In the genomic region with DNA sequence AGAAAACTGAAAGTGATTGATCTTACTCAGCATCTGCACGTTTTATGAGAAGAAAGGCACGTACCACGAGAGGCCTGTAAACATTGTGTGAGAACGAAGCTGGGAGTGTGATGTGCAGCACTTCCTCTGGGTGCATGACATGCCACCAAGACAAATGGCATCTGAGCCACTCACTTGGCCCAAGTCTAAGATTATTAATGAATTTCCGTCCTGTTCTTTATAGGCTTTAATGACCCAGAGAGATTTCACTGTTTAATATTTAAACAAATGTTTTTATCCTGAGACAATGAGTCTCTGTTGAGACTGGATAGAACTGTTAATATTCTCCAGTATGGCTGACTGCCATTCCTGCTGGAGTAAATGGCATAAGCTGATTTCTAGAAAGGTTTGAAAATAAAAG, we compare ENCODE assay signal across 28 cellular contexts.
DNase-seq lines count a peak whose midpoint lies in the region; ATAC-seq, FAIRE-seq and TF ChIP-seq lines count a peak whose summit lies in the region.
"Had no signal": no experiment of that assay in that cellular context is flagged by ENCODE, and none has a peak within 500 bp of the region (broad histone marks: within the 10 kb centered on the region; RNA-seq: fewer than 3 reads in every experiment).

No MANE protein-coding gene starts in this region.

- H4K8ac ChIP-seq in mesenchymal stem cell (ENCODE audit: low read length) = no peak overlapping the region

- H3K4me3 Mint-ChIP-seq in T-cell = no peak overlapping the region
- H3K4me3 Mint-ChIP-seq: activated CD4-positive, alpha-beta T cell treated with anti-CD3 and anti-CD28 coated beads for 36 hours; neural progenitor cell; stimulated activated memory B cell treated with anti-CD40 and anti-IgM and Interleukin-4, amounts not matched to agents 10 μg/mL and 1 μg/mL and 100 μg/mL, for 72 hours; T-helper 1 cell treated with Interleukin-12 subunit alpha and Interleukin-12 subunit beta and Interleukin-4 antibody, amounts not matched to agents 30 μg/mL and 1 μg/mL, for 36 hours had no signal

- H3K27ac ChIP-seq in liver (ENCODE audit: low read depth in 1 of 2, low read length in 2 of 2) (no peak overlapping the region), HepG2 (ENCODE audit: extremely low read length, insufficient read depth, low read length) (no peak overlapping the region), GM12878 (ENCODE audit: control insufficient read depth, insufficient read depth) (no peak overlapping the region), mesenchymal stem cell (ENCODE audit: low read length, poor library complexity, severe bottlenecking) (peak overlapping the region; percentile 55), caudate nucleus (ENCODE audit: low read depth, low read length) (no peak overlapping the region)
- H3K27ac ChIP-seq: neural progenitor cell had no signal

- SMC1A ChIA-PET in GM12878 (lab: Charles Lee; ENCODE audit: uncharacterized antibody, unreplicated experiment) = interaction anchor here (0.9 kb wide), 1 partner anchor 754 kb away, joined by 3 read pairs; no protein-coding TSS in a partner anchor

- H3K36me3 Mint-ChIP-seq in T-cell = no peaks in the 10 kb centered on the region
- H3K36me3 Mint-ChIP-seq: neural progenitor cell; stimulated activated memory B cell treated with anti-CD40 and anti-IgM and Interleukin-4, amounts not matched to agents 10 μg/mL and 1 μg/mL and 100 μg/mL, for 72 hours had no signal

- FAIRE-seq in HepG2 (lab: Jason Lieb, UNC) = no peak
- no peak for FAIRE-seq in GM12878 (lab: Jason Lieb, UNC)
- FAIRE-seq: GM19239, HTR-8/SVneo had no signal

- no peak overlapping the region for H2AFZ ChIP-seq in HepG2 (ENCODE audit: low read length)
- peak overlapping the region; percentile 31; the same call in 1 of the 2 replicates for H2AFZ ChIP-seq in GM12878 (ENCODE audit: control insufficient read depth, low read depth, low read length)
- H2AFZ ChIP-seq in mesenchymal stem cell (ENCODE audit: low read depth, low read length) = no peak overlapping the region
- H2AFZ ChIP-seq: neural progenitor cell had no signal

- H4K20me1 ChIP-seq in HepG2 (ENCODE audit: insufficient read depth, low read length) = no peaks in the 10 kb centered on the region
- no peaks in the 10 kb centered on the region for H4K20me1 ChIP-seq in GM12878 (ENCODE audit: control insufficient read depth, insufficient read depth)

- TF ChIP-seq EP300 in HepG2 (IDR thresholded peaks at IDR 0.05; ENCODE audit: low read depth in 2 of 2, low read length in 2 of 2) (no peak), HepG2 (CRISPR knock-in tag; IDR thresholded peaks at IDR 0.05; ENCODE audit: borderline replicate concordance) (no peak), GM12878 (IDR thresholded peaks at IDR 0.05; ENCODE audit: borderline replicate concordance in 1 of 2, control insufficient read depth in 1 of 2, low read depth in 2 of 2, low read length in 2 of 2) (no peak)

- no peak overlapping the region for H3K4ac ChIP-seq in mesenchymal stem cell (ENCODE audit: low read depth in 1 of 2, low read length in 2 of 2)

- CTCF ChIA-PET in HepG2 (lab: Yijun Ruan, JAX; ENCODE audit: low intra/inter-chr PET ratio, low total read pairs) = no interaction called here
- CTCF ChIA-PET in GM12878 (lab: Yijun Ruan, JAX) = interaction anchor here (1.0 kb wide), 1 partner anchor 66 kb away, joined by 3 read pairs; no protein-coding TSS in a partner anchor
- CTCF ChIA-PET in T-cell (lab: Charles Lee) = no interaction called here

- no peak overlapping the region for H2AK5ac ChIP-seq in mesenchymal stem cell (ENCODE audit: low read length, severe bottlenecking)

- no peak overlapping the region for H2BK15ac ChIP-seq in mesenchymal stem cell (ENCODE audit: low read depth, poor library complexity, severe bottlenecking)

- WGBS in liver = 81% methylated on average over 5 of the region's 5 CpGs
- 5% methylated on average over 5 of the region's 5 CpGs for WGBS in HepG2 (ENCODE audit: low lambda C conversion rate)
- WGBS in GM12878 (ENCODE audit: insufficient coverage, insufficient replicate concordance, low lambda C conversion rate, missing lambda C conversion rate) = 19% methylated on average over 5 of the region's 5 CpGs
- 81% methylated on average over 4 of the region's 5 CpGs for WGBS in mesenchymal stem cell

- BruUV-seq in HepG2 (replicated peaks; lab: Mats Ljungman, UMichigan) (no TSS peak), GM12878 (replicated peaks; lab: Mats Ljungman, UMichigan) (no TSS peak)

- TF ChIP-seq POLR2A in HepG2 (IDR thresholded peaks at IDR 0.05; ENCODE audit: insufficient read depth in 1 of 2, low read depth in 2 of 2, low read length in 2 of 2) (no peak), GM12878 (IDR thresholded peaks at IDR 0.05; ENCODE audit: low read depth, low read length) (no peak)

- ATAC-seq in HepG2 = no peak
- ATAC-seq in GM12878 = peak; percentile 61
- no peak for ATAC-seq in HG03460 (IDR thresholded peaks at IDR 0.05; ENCODE audit: unreplicated experiment)
- no peak for ATAC-seq in T-cell (replicated peaks in 1 of 4)
- ATAC-seq: activated CD4-positive, alpha-beta T cell treated with anti-CD3 and anti-CD28 coated beads for 36 hours; sciatic nerve; stimulated activated memory B cell treated with anti-CD40 and anti-IgM and Interleukin-4, amounts not matched to agents 10 μg/mL and 1 μg/mL and 100 μg/mL, for 72 hours had no signal

- H3K4me1 ChIP-seq in liver (ENCODE audit: control insufficient read depth in 4 of 4, insufficient read depth in 4 of 4, low read length in 3 of 4) (peaks cover 2 to 8% (median 4%) of the 10 kb centered on the region in 4 donors), HepG2 (ENCODE audit: insufficient read depth, low read length) (peaks cover 9% of the 10 kb centered on the region), GM12878 (ENCODE audit: control insufficient read depth, insufficient read depth, low read length) (no peaks in the 10 kb centered on the region), mesenchymal stem cell (ENCODE audit: control insufficient read depth, insufficient read depth, low read depth, low read length) (peaks cover 3% of the 10 kb centered on the region)
- H3K4me1 ChIP-seq: HAP-1, neural progenitor cell had no signal

- H3K27me3 Mint-ChIP-seq in T-cell = peaks cover 2 to 28% of the 10 kb centered on the region in 2 donors

- H2BK5ac ChIP-seq in mesenchymal stem cell (ENCODE audit: low read depth, low read length, poor library complexity, severe bottlenecking) = no peak overlapping the region

- no peak overlapping the region for H2BK12ac ChIP-seq in mesenchymal stem cell (ENCODE audit: low read length in 2 of 2)

- intact Hi-C loops in HepG2 (cut with micrococcal nuclease; ENCODE audit: unreplicated experiment) = no loop called here
- intact Hi-C loops in GM12878 (cut with micrococcal nuclease; ENCODE audit: unreplicated experiment) = no loop called here

- H3K79me2 ChIP-seq in HepG2 (ENCODE audit: insufficient read depth, low read length) (no peaks in the 10 kb centered on the region), GM12878 (ENCODE audit: control insufficient read depth, insufficient read depth, low read length) (no peaks in the 10 kb centered on the region)

- H3K27ac Mint-ChIP-seq in T-cell = no peak overlapping the region
- H3K27ac Mint-ChIP-seq: activated CD4-positive, alpha-beta T cell treated with anti-CD3 and anti-CD28 coated beads for 36 hours; neural progenitor cell; stimulated activated memory B cell treated with anti-CD40 and anti-IgM and Interleukin-4, amounts not matched to agents 10 μg/mL and 1 μg/mL and 100 μg/mL, for 72 hours; T-helper 1 cell treated with Interleukin-12 subunit alpha and Interleukin-12 subunit beta and Interleukin-4 antibody, amounts not matched to agents 30 μg/mL and 1 μg/mL, for 36 hours had no signal

- H3K36me3 ChIP-seq in liver (ENCODE audit: control insufficient read depth in 4 of 4, insufficient read depth in 3 of 4, low read depth in 1 of 4, low read length in 3 of 4) (no peaks in the 10 kb centered on the region), HepG2 (replicated peaks in 1 of 2; ENCODE audit: control insufficient read depth in 1 of 2, insufficient read depth in 2 of 2, low read length in 2 of 2) (no peaks in the 10 kb centered on the region), GM12878 (ENCODE audit: control insufficient read depth in 2 of 2, insufficient read depth in 2 of 2, low read length in 1 of 2) (no peaks in the 10 kb centered on the region), mesenchymal stem cell (ENCODE audit: control insufficient read depth in 1 of 2, insufficient read depth in 2 of 2, low read depth in 1 of 2, low read length in 2 of 2) (no peaks in the 10 kb centered on the region)
- H3K36me3 ChIP-seq: HAP-1, neural progenitor cell had no signal

- peaks cover 0 to 11% (median 4%) of the 10 kb centered on the region in 3 donors for H3K9me3 Mint-ChIP-seq in T-cell

- H3K4me3 ChIP-seq in liver (ENCODE audit: low read depth in 1 of 3, low read length in 3 of 3) = no peak overlapping the region
- no peak overlapping the region for H3K4me3 ChIP-seq in HepG2 (replicated peaks in 1 of 3; ENCODE audit: insufficient read depth in 1 of 3, low read depth in 2 of 3, low read length in 3 of 3)
- H3K4me3 ChIP-seq in GM12878 = no peak overlapping the region
- no peak overlapping the region for H3K4me3 ChIP-seq in mesenchymal stem cell (ENCODE audit: insufficient read depth in 1 of 2, low read depth in 1 of 2, low read length in 2 of 2)
- H3K4me3 ChIP-seq: HAP-1, lung, neural progenitor cell had no signal

- no peaks in the 10 kb centered on the region for H3K4me1 Mint-ChIP-seq in T-cell
- H3K4me1 Mint-ChIP-seq: activated CD4-positive, alpha-beta T cell treated with anti-CD3 and anti-CD28 coated beads for 36 hours; neural progenitor cell; stimulated activated memory B cell treated with anti-CD40 and anti-IgM and Interleukin-4, amounts not matched to agents 10 μg/mL and 1 μg/mL and 100 μg/mL, for 72 hours had no signal

- in situ Hi-C loops in HepG2 (cut with HindIII; ENCODE audit: extremely low pct_ligation_motif_present, low pct_unique_long_range_greater_than_20kb) (no loop called here), GM12878 (cut with MboI) (no loop called here)

- no peak overlapping the region for H3K14ac ChIP-seq in mesenchymal stem cell (ENCODE audit: low read length in 2 of 2)

- TF ChIP-seq RAD21 in liver (IDR thresholded peaks at IDR 0.05) = no peak
- no peak for TF ChIP-seq RAD21 in HepG2 (CRISPR knock-in tag; IDR thresholded peaks at IDR 0.05)
- TF ChIP-seq RAD21 in GM12878 (IDR thresholded peaks at IDR 0.05; ENCODE audit: insufficient read depth, low read depth, low read length) = no peak

- no peak for TF ChIP-seq CTCF in liver (IDR thresholded peaks at IDR 0.05; ENCODE audit: low read depth, low read length, missing input control)
- TF ChIP-seq CTCF in HepG2 (CRISPR knock-in tag; IDR thresholded peaks at IDR 0.05) = no peak
- TF ChIP-seq CTCF in GM12878 (IDR thresholded peaks at IDR 0.05 in 2 of 3, conservative IDR thresholded peaks at IDR 0.05 in 1 of 3; ENCODE audit: control insufficient read depth in 2 of 3, extremely low read depth in 1 of 3, insufficient read depth in 1 of 3, low read depth in 3 of 3, low read length in 3 of 3) = no peak

- no peak overlapping the region for H2BK120ac ChIP-seq in mesenchymal stem cell (ENCODE audit: low read depth, low read length)

- H3K4me2 ChIP-seq in HepG2 (ENCODE audit: low read depth, low read length) = no peak overlapping the region
- no peak overlapping the region for H3K4me2 ChIP-seq in GM12878 (ENCODE audit: control insufficient read depth, insufficient read depth)
- H3K4me2 ChIP-seq in mesenchymal stem cell (ENCODE audit: low read length, poor library complexity, severe bottlenecking) = no peak overlapping the region
- H3K4me2 ChIP-seq: neural progenitor cell had no signal

- H3K9ac ChIP-seq in liver (ENCODE audit: low read depth in 1 of 2, low read length in 2 of 2) (no peak overlapping the region), HepG2 (ENCODE audit: insufficient read depth, low read depth, low read length) (no peak overlapping the region), GM12878 (ENCODE audit: control insufficient read depth, insufficient read depth, low read length) (no peak overlapping the region), mesenchymal stem cell (ENCODE audit: low read length) (no peak overlapping the region)
- H3K9ac ChIP-seq: neural progenitor cell had no signal

- POLR2A ChIA-PET in HepG2 (lab: Yijun Ruan, JAX) = no interaction called here
- POLR2A ChIA-PET in GM12878 (lab: Charles Lee) = no interaction called here
- POLR2A ChIA-PET in T-cell (lab: Charles Lee) = no interaction called here

- RAD21 ChIA-PET in GM12878 (lab: Charles Lee; ENCODE audit: unreplicated experiment) = no interaction called here

- H3K9me3 ChIP-seq in liver (ENCODE audit: control insufficient read depth in 4 of 4, low read length in 3 of 4) = no peaks in the 10 kb centered on the region
- no peaks in the 10 kb centered on the region for H3K9me3 ChIP-seq in HepG2 (ENCODE audit: low read length)
- H3K9me3 ChIP-seq in GM12878 (replicated peaks; ENCODE audit: control insufficient read depth, insufficient read depth, low read length) = no peaks in the 10 kb centered on the region; the same call in 2 of the 3 replicates
- no peaks in the 10 kb centered on the region for H3K9me3 ChIP-seq in mesenchymal stem cell (ENCODE audit: control insufficient read depth, low read length)
- H3K9me3 ChIP-seq: HAP-1 had no signal

- H4K91ac ChIP-seq in mesenchymal stem cell (ENCODE audit: low read length) = no peak overlapping the region

- no peak overlapping the region for H3K18ac ChIP-seq in mesenchymal stem cell (ENCODE audit: low read depth in 1 of 2, low read length in 2 of 2)

- H3K23ac ChIP-seq in mesenchymal stem cell (ENCODE audit: low read length in 2 of 2) = no peak overlapping the region

- H3K79me1 ChIP-seq in mesenchymal stem cell (replicated peaks; ENCODE audit: low read length, poor library complexity, severe bottlenecking) = no peaks in the 10 kb centered on the region

- no peaks in the 10 kb centered on the region for H3K27me3 ChIP-seq in liver (ENCODE audit: control insufficient read depth in 4 of 4, insufficient read depth in 4 of 4, low read length in 3 of 4)
- H3K27me3 ChIP-seq in HepG2 (ENCODE audit: control insufficient read depth in 1 of 2, insufficient read depth in 2 of 2, low read length in 2 of 2) = no peaks in the 10 kb centered on the region
- H3K27me3 ChIP-seq in GM12878 (replicated peaks in 1 of 2; ENCODE audit: control insufficient read depth in 2 of 2, insufficient read depth in 2 of 2, low read length in 1 of 2) = no peaks in the 10 kb centered on the region
- H3K27me3 ChIP-seq in mesenchymal stem cell (ENCODE audit: control insufficient read depth in 1 of 2, insufficient read depth in 1 of 2, low read length in 2 of 2) = no peaks in the 10 kb centered on the region
- H3K27me3 ChIP-seq: neural progenitor cell had no signal

- DNase-seq in HepG2 (ENCODE audit: low spot score) (no peak), GM12878 (ENCODE audit: low read depth, low spot score) (peak; percentile 43), mesenchymal stem cell (no peak), caudate nucleus (lab: John Stamatoyannopoulos, UW) (no peak), T-cell (no peak), UCSD-AML1 (lab: John Stamatoyannopoulos, UW; ENCODE audit: unreplicated experiment) (no peak)
- DNase-seq: 8988T; activated CD4-positive, alpha-beta T cell treated with anti-CD3 and anti-CD28 coated beads for 36 hours; activated effector memory CD4-positive, alpha-beta T cell treated with anti-CD3 and anti-CD28 coated beads, Interleukin-2, amount 50 U/mL, for 16 hours; activated T-cell treated with anti-CD3 and anti-CD28 coated beads for 4 hours; cerebellar nuclear complex; EL; hypothalamus; KBM-7; NCI-H1436; NCI-H345; posterior cingulate gyrus; stimulated activated CD4-positive, alpha-beta T cell treated with anti-CD3 and anti-CD28 coated beads, Interleukin-4, amount 100 ng/mL, for 4 hours had no signal
